7 cellular contexts compared by ENCODE assay signal in the genomic region with DNA sequence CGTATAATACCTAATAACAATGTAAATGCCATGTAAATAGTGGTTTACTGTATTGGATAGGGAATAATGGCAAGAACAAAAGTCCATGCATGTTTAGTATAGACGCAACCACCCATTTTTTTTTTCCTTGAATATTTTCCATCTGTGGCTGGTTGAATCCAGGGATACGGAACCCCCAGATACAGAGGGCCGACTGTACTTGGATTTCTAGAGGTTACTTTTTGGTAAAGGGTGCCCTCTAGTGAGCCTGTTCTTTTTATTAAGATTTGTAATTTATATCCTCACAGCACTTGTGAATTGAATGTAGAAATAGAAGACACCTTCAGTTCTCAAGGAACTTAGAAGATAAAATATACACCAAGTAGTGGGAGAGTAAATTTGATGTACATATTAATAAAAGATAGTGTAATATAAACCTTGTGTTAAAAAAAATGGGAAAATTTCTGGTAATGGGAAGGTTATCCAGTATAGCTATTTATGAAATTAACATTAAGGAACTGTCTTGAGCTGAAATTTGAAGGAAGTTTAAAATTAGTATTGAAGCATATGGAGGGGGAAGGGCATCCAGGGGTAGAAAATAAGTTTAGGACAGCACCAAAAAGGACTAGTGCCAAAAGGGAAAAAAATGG.
DNase-seq lines count a peak whose midpoint lies in the region; ATAC-seq lines count a peak whose summit lies in the region.

No MANE protein-coding gene starts in this region.

- H3K36me3 Mint-ChIP-seq in activated naive CD8-positive, alpha-beta T cell treated with anti-CD3 and anti-CD28 coated beads, Interleukin-2, amount 50 U/mL, for 24 hours (ENCODE audit: low read depth): no peaks in the 10 kb centered on the region

- H3K27ac Mint-ChIP-seq in activated naive CD8-positive, alpha-beta T cell treated with anti-CD3 and anti-CD28 coated beads, Interleukin-2, amount 50 U/mL, for 24 hours: no peak overlapping the region

- ATAC-seq in GM21737 (IDR thresholded peaks at IDR 0.05; ENCODE audit: unreplicated experiment): no peak
- ATAC-seq in activated naive CD8-positive, alpha-beta T cell treated with anti-CD3 and anti-CD28 coated beads, Interleukin-2, amount 50 U/mL, for 24 hours: no peak

- no peaks in the 10 kb centered on the region for H3K9me3 Mint-ChIP-seq in activated naive CD8-positive, alpha-beta T cell treated with anti-CD3 and anti-CD28 coated beads, Interleukin-2, amount 50 U/mL, for 24 hours

- DNase-seq in GM04504 (ENCODE audit: low read depth) (peak; percentile 14), NAMALWA (ENCODE audit: low spot score) (peak; percentile 68), T1000 (lab: John Stamatoyannopoulos, UW) (peak; percentile 12), glomerular visceral epithelial cell (ENCODE audit: extremely low spot score) (peak; percentile 50), retina (peak; percentile 39)
- DNase-seq in activated naive CD8-positive, alpha-beta T cell treated with anti-CD3 and anti-CD28 coated beads, Interleukin-2, amount 50 U/mL, for 24 hours: no peak

- no peak overlapping the region for H3K4me3 Mint-ChIP-seq in activated naive CD8-positive, alpha-beta T cell treated with anti-CD3 and anti-CD28 coated beads, Interleukin-2, amount 50 U/mL, for 24 hours

- H3K27me3 Mint-ChIP-seq in activated naive CD8-positive, alpha-beta T cell treated with anti-CD3 and anti-CD28 coated beads, Interleukin-2, amount 50 U/mL, for 24 hours: no peaks in the 10 kb centered on the region

- H3K4me1 Mint-ChIP-seq in activated naive CD8-positive, alpha-beta T cell treated with anti-CD3 and anti-CD28 coated beads, Interleukin-2, amount 50 U/mL, for 24 hours: peaks cover 13% of the 10 kb centered on the region
